20 cellular contexts compared by ENCODE assay signal in the genomic region with DNA sequence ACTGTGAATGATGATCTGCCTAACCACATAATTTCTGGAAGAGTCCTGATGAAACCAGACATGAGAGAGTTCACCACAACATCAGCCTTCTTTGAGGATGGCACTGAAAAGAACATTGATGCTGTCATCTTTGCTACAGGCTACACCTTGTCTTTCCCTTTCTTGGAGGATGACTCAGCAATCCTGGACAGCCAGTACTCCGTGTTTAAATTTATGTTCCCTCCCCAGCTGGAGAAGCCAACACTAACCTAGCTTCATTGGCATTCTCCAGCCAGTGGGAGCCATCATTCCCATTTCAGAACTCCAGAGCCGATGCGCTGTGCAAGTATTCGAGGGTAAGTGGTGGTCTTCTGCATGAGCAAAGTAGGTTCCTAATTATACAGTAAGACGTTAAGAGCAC.
A peak's percentile ranks its signal among the peaks of the same experiment; 100 is the strongest.
DNase-seq lines count a peak whose midpoint lies in the region; ATAC-seq, FAIRE-seq and TF ChIP-seq lines count a peak whose summit lies in the region.
"Had no signal": no experiment of that assay in that cellular context is flagged by ENCODE, and none has a peak within 500 bp of the region (broad histone marks: within the 10 kb centered on the region; RNA-seq: fewer than 3 reads in every experiment).

No MANE protein-coding gene starts in this region.

- TF ChIP-seq RAD21 in K562 (CRISPR knock-in tag; conservative IDR thresholded peaks at IDR 0.05 in 1 of 2, IDR thresholded peaks at IDR 0.05 in 1 of 2), result no peak

- peak; percentile 81 for FAIRE-seq in K562 (lab: Jason Lieb, UNC)

- peaks cover 3% of the 10 kb centered on the region for H3K27me3 Mint-ChIP-seq in activated CD4-positive, alpha-beta T cell treated with anti-CD3 and anti-CD28 coated beads, Interleukin-2, amount 10 ng/mL, durations not matched to agents 7 days and 5 days

- peak; percentile 92 for ATAC-seq in K562
- ATAC-seq: HCT116 had no signal

- H3K9me3 ChIP-seq in BLaER1 treated with 17β-estradiol and CSF1 and Interleukin-3, amounts not matched to agents 10 nM and 100 nM (replicated peaks in 1 of 11), result peaks cover 0 to 3% (median 0%) of the 10 kb centered on the region in 11 experiments; a peak in 1 of 22 replicates
- H3K9me3 ChIP-seq in K562 (replicated peaks; ENCODE audit: control insufficient read depth, insufficient read depth, low read depth, low read length), result no peaks in the 10 kb centered on the region
- no peaks in the 10 kb centered on the region for H3K9me3 ChIP-seq in neuronal stem cell (replicated peaks in 1 of 2; ENCODE audit: control insufficient read depth in 2 of 2, insufficient read depth in 1 of 2, low read depth in 1 of 2, low read length in 2 of 2)
- H3K9me3 ChIP-seq: SK-N-SH had no signal

- H3K27ac ChIP-seq in BLaER1 treated with 17β-estradiol and CSF1 and Interleukin-3, amounts not matched to agents 10 nM and 100 nM, result peak overlapping the region in 3 of 11 experiments; percentile 15 to 66 (median 48); a peak in 4 of 22 replicates
- H3K27ac ChIP-seq in K562 (ENCODE audit: extremely low read depth, low read depth, low read length) (peak overlapping the region; percentile 48; the same call in 1 of the 3 replicates), neuronal stem cell (replicated peaks; ENCODE audit: low read length) (no peak overlapping the region)
- H3K27ac ChIP-seq: C4-2B had no signal

- H2BK5ac ChIP-seq in neuronal stem cell (ENCODE audit: low read length), result no peak overlapping the region

- no peak overlapping the region for H2BK12ac ChIP-seq in neuronal stem cell (ENCODE audit: low read length)

- POLR2A ChIA-PET in K562 (lab: Yijun Ruan, JAX), result no interaction called here
- POLR2A ChIA-PET in activated CD4-positive, alpha-beta T cell treated with anti-CD3 and anti-CD28 coated beads, Interleukin-2, amount 10 ng/mL, durations not matched to agents 7 days and 5 days (lab: Charles Lee), result no interaction called here

- no peak overlapping the region for H3K9ac ChIP-seq in BLaER1 treated with 17β-estradiol and CSF1 and Interleukin-3, amounts not matched to agents 10 nM and 100 nM
- H3K9ac ChIP-seq in K562 (ENCODE audit: insufficient read depth in 1 of 2, low read depth in 2 of 2, low read length in 2 of 2) (no peak overlapping the region; a peak in 1 of 4 replicates), neuronal stem cell (ENCODE audit: low read depth, low read length, poor library complexity) (no peak overlapping the region)
- H3K9ac ChIP-seq: SK-N-SH had no signal

- TF ChIP-seq CTCF in K562 (IDR thresholded peaks at IDR 0.05 in 2 of 3, conservative IDR thresholded peaks at IDR 0.05 in 1 of 3; ENCODE audit: insufficient read depth in 2 of 3, low read depth in 1 of 3, low read length in 3 of 3), result no peak

- CTCF ChIA-PET in K562 (lab: Yijun Ruan, JAX; ENCODE audit: low intra/inter-chr PET ratio), result interaction anchor here (0.7 kb wide), 1 partner anchor 39 kb away, joined by 3 read pairs; no protein-coding TSS in a partner anchor
- CTCF ChIA-PET in activated CD4-positive, alpha-beta T cell treated with anti-CD3 and anti-CD28 coated beads, Interleukin-2, amount 10 ng/mL, durations not matched to agents 7 days and 5 days (lab: Charles Lee), result no interaction called here

- H2AK5ac ChIP-seq in neuronal stem cell (ENCODE audit: low read depth, low read length), result no peak overlapping the region

- intact Hi-C loops in K562 (cut with micrococcal nuclease), result loop anchor here (5.0 kb wide), 1 partner anchor 57 kb away; no protein-coding TSS in a partner anchor

- H2BK15ac ChIP-seq in neuronal stem cell (ENCODE audit: low read length), result no peak overlapping the region

- BruUV-seq in K562 (replicated peaks; lab: Mats Ljungman, UMichigan), result no TSS peak

- H3K9me1 ChIP-seq in K562 (ENCODE audit: control insufficient read depth, insufficient read depth, low read length), result no peaks in the 10 kb centered on the region

- DNase-seq in H4 (ENCODE audit: low spot score) (peak; percentile 5), K562 (ENCODE audit: extremely low read depth in 1 of 4, low spot score in 3 of 4) (peak; percentile 50 to 80 (median 62)), neuronal stem cell (ENCODE audit: low spot score) (no peak), GDM1 (lab: John Stamatoyannopoulos, UW) (no peak), NCI-H2171 (lab: John Stamatoyannopoulos, UW) (no peak)
- DNase-seq in activated CD4-positive, alpha-beta T cell treated with anti-CD3 and anti-CD28 coated beads, Interleukin-2, amount 10 ng/mL, durations not matched to agents 7 days and 5 days, result no peak
- DNase-seq: Calu3; CD8-positive, alpha-beta memory T cell; GOT3; Kasumi-1; NCI-H2029 treated with DMSO at 0.1 percent for 48 hours; NCI-H2227 treated with DMSO at 0.1 percent for 48 hours; NCI-H510A; NCI-H69; SK-N-SH; SW 1271 had no signal

- no peaks in the 10 kb centered on the region for H3K36me3 ChIP-seq in BLaER1 treated with 17β-estradiol and CSF1 and Interleukin-3, amounts not matched to agents 10 nM and 100 nM
- H3K36me3 ChIP-seq in K562 (ENCODE audit: control insufficient read depth, insufficient read depth, low read length), result no peaks in the 10 kb centered on the region
- peaks cover 0 to 1% of the 10 kb centered on the region in 2 donors for H3K36me3 ChIP-seq in neuronal stem cell (replicated peaks in 1 of 2; ENCODE audit: control insufficient read depth in 2 of 2, insufficient read depth in 2 of 2, low read length in 2 of 2)

- no peaks in the 10 kb centered on the region for H3K27me3 ChIP-seq in BLaER1 treated with 17β-estradiol and CSF1 and Interleukin-3, amounts not matched to agents 10 nM and 100 nM
- H3K27me3 ChIP-seq in K562 (ENCODE audit: control insufficient read depth in 2 of 2, insufficient read depth in 2 of 2, low read length in 2 of 2), result no peaks in the 10 kb centered on the region
- peaks cover 0 to 2% (median 0%) of the 10 kb centered on the region in 3 experiments for H3K27me3 ChIP-seq in neuronal stem cell (ENCODE audit: control insufficient read depth in 3 of 3, insufficient read depth in 3 of 3, low read depth in 1 of 3, low read length in 3 of 3)

- H3K4me1 Mint-ChIP-seq in activated CD4-positive, alpha-beta T cell treated with anti-CD3 and anti-CD28 coated beads, Interleukin-2, amount 10 ng/mL, durations not matched to agents 7 days and 5 days, result peaks cover 12% of the 10 kb centered on the region

- H3K79me1 ChIP-seq in neuronal stem cell (ENCODE audit: low read depth, low read length), result no peaks in the 10 kb centered on the region

- no peaks in the 10 kb centered on the region for H3K9me3 Mint-ChIP-seq in activated CD4-positive, alpha-beta T cell treated with anti-CD3 and anti-CD28 coated beads, Interleukin-2, amount 10 ng/mL, durations not matched to agents 7 days and 5 days
- H3K9me3 Mint-ChIP-seq: T-helper 1 cell treated with Interleukin-12 subunit alpha and Interleukin-12 subunit beta and Interleukin-4 antibody, amounts not matched to agents 30 μg/mL and 1 μg/mL, for 36 hours had no signal

- WGBS in K562 (ENCODE audit: insufficient coverage, low coverage, missing lambda C conversion rate), result 54% methylated on average over 5 of the region's 5 CpGs
- no CpG with 5 or more reads among the region's 5 CpGs for WGBS in neuronal stem cell (ENCODE audit: extremely low coverage in 2 of 2, insufficient read length in 2 of 2, insufficient replicate concordance in 1 of 2), 2 donors

- no peaks in the 10 kb centered on the region for H3K36me3 Mint-ChIP-seq in activated CD4-positive, alpha-beta T cell treated with anti-CD3 and anti-CD28 coated beads, Interleukin-2, amount 10 ng/mL, durations not matched to agents 7 days and 5 days (ENCODE audit: low read depth)
- H3K36me3 Mint-ChIP-seq: CD8-positive, alpha-beta memory T cell had no signal

- no peak overlapping the region for H3K27ac Mint-ChIP-seq in activated CD4-positive, alpha-beta T cell treated with anti-CD3 and anti-CD28 coated beads, Interleukin-2, amount 10 ng/mL, durations not matched to agents 7 days and 5 days
- H3K27ac Mint-ChIP-seq: CD8-positive, alpha-beta memory T cell; T-helper 1 cell treated with Interleukin-12 subunit alpha and Interleukin-12 subunit beta and Interleukin-4 antibody, amounts not matched to agents 30 μg/mL and 1 μg/mL, for 36 hours had no signal

- H2AFZ ChIP-seq in K562 (ENCODE audit: low read depth, low read length) (peak overlapping the region; percentile 84), neuronal stem cell (ENCODE audit: low read length) (no peak overlapping the region)

- TF ChIP-seq POLR2A in K562 (conservative IDR thresholded peaks at IDR 0.05), result no peak

- H3K4me1 ChIP-seq in BLaER1 treated with 17β-estradiol and CSF1 and Interleukin-3, amounts not matched to agents 10 nM and 100 nM, result peaks cover 22 to 30% (median 26%) of the 10 kb centered on the region in 10 experiments
- H3K4me1 ChIP-seq in K562 (replicated peaks in 1 of 2; ENCODE audit: control insufficient read depth in 2 of 2, insufficient read depth in 2 of 2, low read length in 2 of 2) (peaks cover 5 to 17% of the 10 kb centered on the region in 2 experiments), neuronal stem cell (ENCODE audit: control insufficient read depth in 2 of 2, insufficient read depth in 1 of 2, low read depth in 1 of 2, low read length in 2 of 2) (no peaks in the 10 kb centered on the region)

- H3K79me2 ChIP-seq in K562 (ENCODE audit: control insufficient read depth, insufficient read depth, low read length), result no peaks in the 10 kb centered on the region

- peak overlapping the region; percentile 19 for H4K8ac ChIP-seq in neuronal stem cell (ENCODE audit: low read depth, low read length)

- H3K4ac ChIP-seq in neuronal stem cell (ENCODE audit: low read length), result no peak overlapping the region

- no peak overlapping the region for H4K91ac ChIP-seq in neuronal stem cell (ENCODE audit: low read depth, low read length, poor library complexity)

- in situ Hi-C loops in K562 (cut with MboI), result no loop called here

- H3K4me3 ChIP-seq in BLaER1 treated with 17β-estradiol and CSF1 and Interleukin-3, amounts not matched to agents 10 nM and 100 nM, result no peak overlapping the region
- H3K4me3 ChIP-seq in K562 (no peak overlapping the region), neuronal stem cell (ENCODE audit: low read length in 2 of 2) (no peak overlapping the region)

- H3K23ac ChIP-seq in neuronal stem cell (ENCODE audit: low read depth, low read length, poor library complexity), result no peak overlapping the region

- peak overlapping the region; percentile 31 for H3K14ac ChIP-seq in neuronal stem cell (ENCODE audit: low read length)

- no peaks in the 10 kb centered on the region for H4K20me1 ChIP-seq in BLaER1 treated with 17β-estradiol and CSF1 and Interleukin-3, amounts not matched to agents 10 nM and 100 nM
- H4K20me1 ChIP-seq in K562 (replicated peaks; ENCODE audit: control insufficient read depth, insufficient read depth, low read length), result no peaks in the 10 kb centered on the region

- H3K18ac ChIP-seq in neuronal stem cell (ENCODE audit: low read length), result peak overlapping the region; percentile 57

- no peak overlapping the region for H3K4me3 Mint-ChIP-seq in activated CD4-positive, alpha-beta T cell treated with anti-CD3 and anti-CD28 coated beads, Interleukin-2, amount 10 ng/mL, durations not matched to agents 7 days and 5 days
- H3K4me3 Mint-ChIP-seq: CD8-positive, alpha-beta memory T cell; T-helper 1 cell treated with Interleukin-12 subunit alpha and Interleukin-12 subunit beta and Interleukin-4 antibody, amounts not matched to agents 30 μg/mL and 1 μg/mL, for 36 hours had no signal

- no peak; the same call in 1 of the 2 replicates for TF ChIP-seq EP300 in K562 (IDR thresholded peaks at IDR 0.05; ENCODE audit: low read length)

- H3K4me2 ChIP-seq in BLaER1 treated with 17β-estradiol and CSF1 and Interleukin-3, amounts not matched to agents 10 nM and 100 nM, result peak overlapping the region in 10 of 11 experiments; percentile 1 to 46 (median 20); a peak in 6 of 22 replicates
- H3K4me2 ChIP-seq in K562 (ENCODE audit: insufficient read depth, low read length) (peak overlapping the region; percentile 52; the same call in 1 of the 2 replicates), neuronal stem cell (ENCODE audit: insufficient read depth, low read length, poor library complexity, severe bottlenecking) (no peak overlapping the region)
- H3K4me2 ChIP-seq: SK-N-SH had no signal

- H2BK120ac ChIP-seq in neuronal stem cell (ENCODE audit: low read depth, low read length), result no peak overlapping the region

Comparison
In these comparisons a context has a peak if more than half of its experiments do, and no peak if none do; other contexts are left out.
1. DNase-seq: peak in H4 (single experiment) and K562 (4 of 4); none in neuronal stem cell (single experiment), GDM1 (single experiment), activated CD4-positive, alpha-beta T cell treated with anti-CD3 and anti-CD28 coated beads, Interleukin-2, amount 10 ng/mL, durations not matched to agents 7 days and 5 days (single experiment) and NCI-H2171 (single experiment).